In genomic region chr17:5123343-5124124, GRCh38 we compare ENCODE assay signal across 9 cellular contexts. TPM values are rescaled to one million over a fixed set of nuclear protein-coding genes. Genes with fewer than 3 reads are reported as not detected.
DNase-seq lines count a peak whose midpoint lies in the region; ATAC-seq, FAIRE-seq and TF ChIP-seq lines count a peak whose summit lies in the region.
"Had no signal": no experiment of that assay in that cellular context is flagged by ENCODE, and none has a peak within 500 bp of the region (broad histone marks: within the 10 kb centered on the region; RNA-seq: fewer than 3 reads in every experiment).

No MANE protein-coding gene starts in this region.

- H3K4me1 Mint-ChIP-seq in nephron progenitor cell: peaks cover 15% of the 10 kb centered on the region

- ATAC-seq in HG03342 (IDR thresholded peaks at IDR 0.05; ENCODE audit: unreplicated experiment) (no peak), HG02759 (IDR thresholded peaks at IDR 0.05; ENCODE audit: unreplicated experiment) (no peak)

- no peak overlapping the region for H3K27ac Mint-ChIP-seq in nephron progenitor cell

- TF ChIP-seq CTCF in cardiac muscle cell (IDR thresholded peaks at IDR 0.05; ENCODE audit: low read depth, low read length) (no peak), nephron progenitor cell (IDR thresholded peaks at IDR 0.05) (no peak)

- no peaks in the 10 kb centered on the region for H3K36me3 Mint-ChIP-seq in nephron progenitor cell (ENCODE audit: low read depth)

- no peak for FAIRE-seq in GM12891 (lab: Jason Lieb, UNC)

- no peaks in the 10 kb centered on the region for H3K4me1 ChIP-seq in cardiac muscle cell (ENCODE audit: low read depth)

- H3K9me3 Mint-ChIP-seq in nephron progenitor cell: peaks cover 6% of the 10 kb centered on the region

- no peaks in the 10 kb centered on the region for H3K9me3 ChIP-seq in cardiac muscle cell (ENCODE audit: low read depth)

- H3K27ac ChIP-seq in cardiac muscle cell: no peak overlapping the region

- peaks cover 73% of the 10 kb centered on the region for H3K27me3 Mint-ChIP-seq in nephron progenitor cell (ENCODE audit: low read depth, poor library complexity)

- peaks cover 17% of the 10 kb centered on the region for H3K27me3 ChIP-seq in cardiac muscle cell

- peak overlapping the region; percentile 41 for H3K4me3 Mint-ChIP-seq in nephron progenitor cell

- TF ChIP-seq POLR2A in GM12891 (IDR thresholded peaks at IDR 0.05; ENCODE audit: low read depth, low read length): no peak

- H3K4me3 ChIP-seq in cardiac muscle cell: peak overlapping the region; percentile 27

- peak; percentile 14 to 15 for DNase-seq in activated T-cell treated with anti-CD3 and anti-CD28 coated beads, Interleukin-2, amount 50 U/mL, for 48 hours
- no peak for DNase-seq in activated T-cell treated with anti-CD3 and anti-CD28 coated beads for 4 hours
- DNase-seq in cardiac muscle cell (ENCODE audit: low read depth in 1 of 2, low spot score in 1 of 2): peak in 1 of 2 donors; percentile 3
- DNase-seq in nephron progenitor cell: no peak
- DNase-seq in ureter (ENCODE audit: low spot score): peak; percentile 32
- no peak for DNase-seq in GM12891 (ENCODE audit: insufficient read length, low spot score)
- DNase-seq: ACHN had no signal

- H3K36me3 ChIP-seq in cardiac muscle cell: no peaks in the 10 kb centered on the region

TF ChIP-seq in GM12891, 5 proteins besides CTCF, POLR2A, EP300 and RAD21:
- no peak for TF ChIP-seq POU2F2 (IDR thresholded peaks at IDR 0.05; ENCODE audit: low read depth, low read length)
- TF ChIP-seq PAX5 (IDR thresholded peaks at IDR 0.05; ENCODE audit: insufficient read depth, low read length, severe bottlenecking): no peak
- TF ChIP-seq SPI1 (IDR thresholded peaks at IDR 0.05; ENCODE audit: low read depth, low read length): no peak
- no peak for TF ChIP-seq POLR2AphosphoS5 (IDR thresholded peaks at IDR 0.05; ENCODE audit: low read depth, low read length)
- TF ChIP-seq TAF1 (IDR thresholded peaks at IDR 0.05; ENCODE audit: low read depth, low read length): no peak

RNA-seq across cellular contexts. Expression of gene USP6, which starts 7.7 kb away (rescaled TPM):
- 0.03 TPM in 1 of 2 replicates, not detected in the other for total RNA-seq in cardiac muscle cell
- polyA plus RNA-seq in cardiac muscle cell: 0.53 and 0.54 TPM in 2 replicates
- total RNA-seq in ureter: 0.08 TPM
- 0.06 TPM for polyA plus RNA-seq in GM12891 (2012; ENCODE audit: low read depth, missing spikeins)

RNA-seq across cellular contexts. Expression of gene ZNF232, which starts 11.9 kb away (rescaled TPM):
- total RNA-seq in cardiac muscle cell: 14.2 and 21.0 TPM in 2 replicates
- polyA plus RNA-seq in cardiac muscle cell: 13.8 and 18.2 TPM in 2 replicates
- 5.9 TPM for total RNA-seq in ureter
- polyA plus RNA-seq in GM12891 (2012; ENCODE audit: low read depth, missing spikeins): 5.3 TPM

RNA-seq across cellular contexts. Expression of gene ZFP3, which starts 45.3 kb away (rescaled TPM):
- total RNA-seq in cardiac muscle cell: 0.21 and 0.95 TPM in 2 replicates
- 1.5 and 2.4 TPM in 2 replicates for polyA plus RNA-seq in cardiac muscle cell
- total RNA-seq in ureter: 9.1 TPM
- 0.63 TPM for polyA plus RNA-seq in GM12891 (2012; ENCODE audit: low read depth, missing spikeins)

Comparison
In these comparisons a context has a peak if more than half of its experiments do, and no peak if none do; other contexts are left out.
1. DNase-seq: peak in activated T-cell treated with anti-CD3 and anti-CD28 coated beads, Interleukin-2, amount 50 U/mL, for 48 hours (2 of 2) and ureter (single experiment); none in activated T-cell treated with anti-CD3 and anti-CD28 coated beads for 4 hours (single experiment), nephron progenitor cell (single experiment) and GM12891 (single experiment).